In genomic region chr10:5666324-5667220, GRCh38 we compare ENCODE assay signal across 8 cellular contexts. TPM values are rescaled to one million over a fixed set of nuclear protein-coding genes. Genes with fewer than 3 reads are reported as not detected.
DNase-seq lines count a peak whose midpoint lies in the region; ATAC-seq and TF ChIP-seq lines count a peak whose summit lies in the region.

ASB13 (minus strand) TSS chr10:5666595; CDS start chr10:5666551, 44 bp downstream.

- H3K4me3 Mint-ChIP-seq in activated naive CD4-positive, alpha-beta T cell treated with anti-CD3 and anti-CD28 coated beads, Interleukin-2, amount 10 ng/mL, durations not matched to agents 7 days and 5 days, result peak within 1 kb of the TSS; percentile 84
- H3K4me3 Mint-ChIP-seq in type B pancreatic cell, result peak within 1 kb of the TSS; percentile 95

- H3K27me3 Mint-ChIP-seq in activated naive CD4-positive, alpha-beta T cell treated with anti-CD3 and anti-CD28 coated beads, Interleukin-2, amount 10 ng/mL, durations not matched to agents 7 days and 5 days, result peaks cover 18% of the 10 kb centered on the region
- H3K27me3 Mint-ChIP-seq in type B pancreatic cell, result peaks cover 5% of the 10 kb centered on the region

- peak; percentile 22 for DNase-seq in NCI-H1436 (lab: John Stamatoyannopoulos, UW)
- DNase-seq in NCI-H1436 treated with DMSO at 0.1 percent for 48 hours (lab: John Stamatoyannopoulos, UW), result no peak
- peak; percentile 39 for DNase-seq in NOMO-1 treated with dmso at 0.1 percent for 144 hours (lab: John Stamatoyannopoulos, UW; ENCODE audit: unreplicated experiment)
- peak; percentile 60 for DNase-seq in activated naive CD4-positive, alpha-beta T cell treated with anti-CD3 and anti-CD28 coated beads, Interleukin-2, amount 10 ng/mL, durations not matched to agents 7 days and 5 days
- no peak for DNase-seq in glomerular endothelial cell (ENCODE audit: extremely low read depth, low read depth, low spot score)
- no peak for DNase-seq in type B pancreatic cell (ENCODE audit: extremely low spot score, unreplicated experiment)

- peak within 1 kb of the TSS; percentile 97 for H2AFZ ChIP-seq in neuron (ENCODE audit: low read depth, low read length)

- H3K36me3 ChIP-seq in neuron (ENCODE audit: insufficient read depth, low read length), result no peaks in the 10 kb centered on the region

- CTCF ChIA-PET in activated naive CD4-positive, alpha-beta T cell treated with anti-CD3 and anti-CD28 coated beads, Interleukin-2, amount 10 ng/mL, durations not matched to agents 7 days and 5 days (lab: Charles Lee), result interaction anchor here (0.8 to 1.3 kb wide), 2 partner anchors 37 to 207 kb away, joined by 3 to 6 read pairs; no protein-coding TSS in a partner anchor

- peak within 1 kb of the TSS; percentile 73 for H3K27ac Mint-ChIP-seq in activated naive CD4-positive, alpha-beta T cell treated with anti-CD3 and anti-CD28 coated beads, Interleukin-2, amount 10 ng/mL, durations not matched to agents 7 days and 5 days
- peak within 1 kb of the TSS; percentile 73 for H3K27ac Mint-ChIP-seq in type B pancreatic cell

- H3K27me3 ChIP-seq in neuron (ENCODE audit: insufficient read depth, low read length), result no peaks in the 10 kb centered on the region

- no peaks in the 10 kb centered on the region for H3K9me3 ChIP-seq in neuron (ENCODE audit: low read length)

- no peaks in the 10 kb centered on the region for H3K36me3 Mint-ChIP-seq in activated naive CD4-positive, alpha-beta T cell treated with anti-CD3 and anti-CD28 coated beads, Interleukin-2, amount 10 ng/mL, durations not matched to agents 7 days and 5 days
- H3K36me3 Mint-ChIP-seq in type B pancreatic cell, result no peaks in the 10 kb centered on the region

- H3K4me1 ChIP-seq in neuron (ENCODE audit: insufficient read depth, low read length), result peaks cover 14% of the 10 kb centered on the region

- TF ChIP-seq CTCF in type B pancreatic cell (conservative IDR thresholded peaks at IDR 0.05), result peak; percentile 36

- H3K4me3 ChIP-seq in neuron (ENCODE audit: low read length), result peak within 1 kb of the TSS; percentile 58

- peak; percentile 75 for ATAC-seq in HG02885 (IDR thresholded peaks at IDR 0.05; ENCODE audit: poor library complexity, unreplicated experiment)

- H3K9me3 Mint-ChIP-seq in activated naive CD4-positive, alpha-beta T cell treated with anti-CD3 and anti-CD28 coated beads, Interleukin-2, amount 10 ng/mL, durations not matched to agents 7 days and 5 days, result no peaks in the 10 kb centered on the region
- H3K9me3 Mint-ChIP-seq in type B pancreatic cell, result no peaks in the 10 kb centered on the region

- peaks cover 11% of the 10 kb centered on the region for H3K4me1 Mint-ChIP-seq in activated naive CD4-positive, alpha-beta T cell treated with anti-CD3 and anti-CD28 coated beads, Interleukin-2, amount 10 ng/mL, durations not matched to agents 7 days and 5 days
- H3K4me1 Mint-ChIP-seq in type B pancreatic cell (ENCODE audit: unreplicated experiment), result peaks cover 29% of the 10 kb centered on the region

RNA-seq across cellular contexts. Expression of gene ASB13, which starts in this region (rescaled TPM):
- total RNA-seq in glomerular endothelial cell, result 12.4 and 13.8 TPM in 2 replicates
- total RNA-seq in type B pancreatic cell (ENCODE audit: low replicate concordance), result 13.9 and 28.2 TPM in 2 replicates

Comparison
In these comparisons a context has a peak if more than half of its experiments do, and no peak if none do; other contexts are left out.
1. DNase-seq: peak in NCI-H1436 (single experiment), NOMO-1 treated with dmso at 0.1 percent for 144 hours (single experiment) and activated naive CD4-positive, alpha-beta T cell treated with anti-CD3 and anti-CD28 coated beads, Interleukin-2, amount 10 ng/mL, durations not matched to agents 7 days and 5 days (single experiment); none in NCI-H1436 treated with DMSO at 0.1 percent for 48 hours (single experiment), glomerular endothelial cell (single experiment) and type B pancreatic cell (single experiment).